8 cellular contexts compared by ENCODE assay signal in genomic region chr4:107989537-107990386, GRCh38. TPM values are rescaled to one million over a fixed set of nuclear protein-coding genes. Genes with fewer than 3 reads are reported as not detected.
A peak's percentile ranks its signal among the peaks of the same experiment; 100 is the strongest.
DNase-seq lines count a peak whose midpoint lies in the region; ATAC-seq and TF ChIP-seq lines count a peak whose summit lies in the region.

Gene HADH (plus strand): TSS chr4:107989889. CDS start chr4:107989933, 44 bp downstream.

- peak within 1 kb of the TSS; percentile 86 for H3K4me3 ChIP-seq in effector memory CD4-positive, alpha-beta T cell (ENCODE audit: insufficient read depth, low read depth, low read length, poor library complexity, severe bottlenecking)

- no peaks in the 10 kb centered on the region for H3K27me3 ChIP-seq in effector memory CD4-positive, alpha-beta T cell (replicated peaks; ENCODE audit: control insufficient read depth, insufficient read depth, low read length, poor library complexity, severe bottlenecking)

- no peak for TF ChIP-seq CTCF in GM20000 (IDR thresholded peaks at IDR 0.05; ENCODE audit: extremely low read depth, missing control alignments)

- no peaks in the 10 kb centered on the region for H3K36me3 ChIP-seq in effector memory CD4-positive, alpha-beta T cell (ENCODE audit: control insufficient read depth, insufficient read depth, low read length)

- peak within 1 kb of the TSS; percentile 94 for H3K27ac Mint-ChIP-seq in memory B cell

- H3K4me1 Mint-ChIP-seq in memory B cell: peaks cover 40% of the 10 kb centered on the region

- peak; percentile 97 for DNase-seq in COLO668 (lab: John Stamatoyannopoulos, UW; ENCODE audit: unreplicated experiment)
- peak; percentile 96 for DNase-seq in GM20000 (ENCODE audit: low spot score)
- DNase-seq in HT-29 (ENCODE audit: low spot score): peak; percentile 93
- DNase-seq in NOMO-1 treated with DMSO at 0.1 percent for 48 hours (lab: John Stamatoyannopoulos, UW; ENCODE audit: unreplicated experiment): peak; percentile 89
- peak; percentile 85 to 86 for DNase-seq in activated CD8-positive, alpha-beta memory T cell treated with anti-CD3 and anti-CD28 coated beads for 4 hours (ENCODE audit: low read depth in 2 of 2)
- peak; percentile 84 to 90 (median 89) for DNase-seq in effector memory CD4-positive, alpha-beta T cell
- peak; percentile 93 for DNase-seq in memory B cell (ENCODE audit: low spot score in 2 of 2)
- DNase-seq in stimulated activated CD8-positive, alpha-beta memory T cell treated with anti-CD3 and anti-CD28 coated beads, Interleukin-12 subunit alpha, Interleukin-12 subunit beta, amount 100 ng/mL, for 1 hour (ENCODE audit: low read depth): peak; percentile 87

- H3K9me3 ChIP-seq in effector memory CD4-positive, alpha-beta T cell (ENCODE audit: control insufficient read depth, low read length): no peaks in the 10 kb centered on the region

- H3K4me1 ChIP-seq in effector memory CD4-positive, alpha-beta T cell (ENCODE audit: control insufficient read depth, insufficient read depth, low read length, poor library complexity, severe bottlenecking): peaks cover 8% of the 10 kb centered on the region

- H3K4me3 Mint-ChIP-seq in memory B cell: peak within 1 kb of the TSS; percentile 96

- H3K36me3 Mint-ChIP-seq in memory B cell: no peaks in the 10 kb centered on the region

- ATAC-seq in memory B cell (ENCODE audit: low read depth): peak; percentile 95

- H3K27ac ChIP-seq in effector memory CD4-positive, alpha-beta T cell (ENCODE audit: insufficient read depth, low read length, poor library complexity, severe bottlenecking): peak within 1 kb of the TSS; percentile 66

- H3K27me3 Mint-ChIP-seq in memory B cell: no peaks in the 10 kb centered on the region

- no peaks in the 10 kb centered on the region for H3K9me3 Mint-ChIP-seq in memory B cell

RNA-seq across cellular contexts. Expression of gene HADH, which starts in this region (rescaled TPM):
- total RNA-seq in HT-29 (2014; rRNA removed; shearing (Covaris generic)): 14.0 and 15.3 TPM in 2 replicates

Comparison
In these comparisons a context has a peak if more than half of its experiments do, and no peak if none do; other contexts are left out.
1. Peak in every context shown above with its lines: DNase-seq, ATAC-seq, H3K4me3 ChIP-seq and H3K27ac ChIP-seq.